ENCODE assay signal across 26 cellular contexts in the genomic region with DNA sequence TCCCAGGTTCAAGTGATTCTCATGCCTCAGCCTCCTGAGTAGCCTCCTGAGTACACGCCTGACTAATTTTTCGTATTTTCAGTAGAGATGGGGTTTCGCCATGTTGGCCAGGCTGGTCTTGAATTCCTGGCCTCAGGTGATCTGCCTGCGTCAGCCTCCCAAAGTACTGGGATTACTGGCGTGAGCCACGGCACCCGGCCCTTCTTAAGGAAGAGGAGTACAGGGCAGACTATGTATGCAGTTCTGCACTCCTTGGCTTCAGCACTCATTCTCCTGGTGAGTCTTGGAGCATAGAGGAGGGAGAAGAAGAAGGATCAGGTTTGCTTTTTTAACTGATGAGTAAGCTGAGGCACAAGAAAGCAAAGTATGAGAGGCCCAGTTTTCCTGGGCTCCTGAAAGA.
"Had no signal": no experiment of that assay in that cellular context is flagged by ENCODE, and none has a peak within 500 bp of the region (broad histone marks: within the 10 kb centered on the region; RNA-seq: fewer than 3 reads in every experiment).

No MANE protein-coding gene starts in this region.

- H3K4me1 Mint-ChIP-seq: activated naive CD8-positive, alpha-beta T cell treated with anti-CD3 and anti-CD28 coated beads for 36 hours; naive thymus-derived CD4-positive, alpha-beta T cell had no signal

- ATAC-seq: left cardiac atrium; naive thymus-derived CD4-positive, alpha-beta T cell; psoas muscle; right cardiac atrium; stimulated activated naive CD8-positive, alpha-beta T cell treated with anti-CD3 and anti-CD28 coated beads, Interleukin-15, Interleukin-2, amounts not matched to agents 100 U/mL and 50 U/mL, for 24 hours had no signal

- H3K27me3 Mint-ChIP-seq: activated naive CD8-positive, alpha-beta T cell treated with anti-CD3 and anti-CD28 coated beads for 36 hours had no signal

- H3K36me3 Mint-ChIP-seq: activated naive CD8-positive, alpha-beta T cell treated with anti-CD3 and anti-CD28 coated beads for 36 hours; mesothelial cell of epicardium; naive thymus-derived CD4-positive, alpha-beta T cell had no signal

- H3K4me1 ChIP-seq: parathyroid adenoma, psoas muscle had no signal

- H3K27ac ChIP-seq: brain microvascular endothelial cell, parathyroid adenoma, psoas muscle, SK-N-MC, thyroid gland, VCaP had no signal

- H3K9me3 Mint-ChIP-seq: activated naive CD4-positive, alpha-beta T cell treated with anti-CD3 and anti-CD28 coated beads for 36 hours; activated naive CD8-positive, alpha-beta T cell treated with anti-CD3 and anti-CD28 coated beads for 36 hours; activated T-helper 1 cell treated with anti-CD3 and anti-CD28 coated beads, Interleukin-12 subunit alpha, Interleukin-12 subunit beta, Interleukin-2, Interleukin-4 antibody, amounts not matched to agents 30 ng/mL and 10 ng/mL and 1 ng/mL, durations not matched to agents 14 hours and 24 hours and 36 hours; endodermal cell; mesothelial cell of epicardium; neural crest cell had no signal

- H3K36me3 ChIP-seq: brain microvascular endothelial cell, thyroid gland had no signal

- H3K27me3 ChIP-seq: brain microvascular endothelial cell, thyroid gland had no signal

- H3K4me3 ChIP-seq: psoas muscle, SK-N-MC, thyroid gland had no signal

- H3K27ac Mint-ChIP-seq: activated naive CD4-positive, alpha-beta T cell treated with anti-CD3 and anti-CD28 coated beads for 36 hours; activated naive CD8-positive, alpha-beta T cell treated with anti-CD3 and anti-CD28 coated beads for 36 hours; activated T-helper 1 cell treated with anti-CD3 and anti-CD28 coated beads, Interleukin-12 subunit alpha, Interleukin-12 subunit beta, Interleukin-2, Interleukin-4 antibody, amounts not matched to agents 30 ng/mL and 10 ng/mL and 1 ng/mL, durations not matched to agents 14 hours and 24 hours and 36 hours; endodermal cell; mesothelial cell of epicardium; naive thymus-derived CD4-positive, alpha-beta T cell had no signal

- H3K4me3 Mint-ChIP-seq: activated naive CD4-positive, alpha-beta T cell treated with anti-CD3 and anti-CD28 coated beads for 36 hours; activated naive CD8-positive, alpha-beta T cell treated with anti-CD3 and anti-CD28 coated beads for 36 hours; activated T-helper 1 cell treated with anti-CD3 and anti-CD28 coated beads, Interleukin-12 subunit alpha, Interleukin-12 subunit beta, Interleukin-2, Interleukin-4 antibody, amounts not matched to agents 30 ng/mL and 10 ng/mL and 1 ng/mL, durations not matched to agents 14 hours and 24 hours and 36 hours; endodermal cell; mesothelial cell of epicardium; naive thymus-derived CD4-positive, alpha-beta T cell; neural crest cell had no signal

- H3K9me3 ChIP-seq: psoas muscle, thyroid gland had no signal

- DNase-seq: activated CD4-positive, alpha-beta T cell treated with anti-CD3 and anti-CD28 coated beads for 4 hours; activated CD4-positive, alpha-beta T cell treated with anti-CD3 and anti-CD28 coated beads, Interleukin-2, amount 50 U/mL, for 48 hours; activated CD8-positive, alpha-beta memory T cell treated with anti-CD3 and anti-CD28 coated beads for 24 hours; activated effector memory CD4-positive, alpha-beta T cell treated with anti-CD3 and anti-CD28 coated beads, Interleukin-2, amount 50 U/mL, for 16 hours; activated naive CD4-positive, alpha-beta T cell treated with anti-CD3 and anti-CD28 coated beads for 36 hours; activated naive CD8-positive, alpha-beta T cell treated with anti-CD3 and anti-CD28 coated beads for 36 hours; activated T-cell treated with anti-CD3 and anti-CD28 coated beads, Interleukin-2, amount 50 U/mL, for 1 hour; brain microvascular endothelial cell; endodermal cell; glutamatergic neuron; islet precursor cell; left cardiac atrium; naive thymus-derived CD4-positive, alpha-beta T cell; nucleus accumbens; psoas muscle; right cardiac atrium; stimulated activated CD4-positive, alpha-beta T cell treated with anti-CD3 and anti-CD28 coated beads, Interleukin-4, amount 100 ng/mL, for 1 hour; stimulated activated naive CD8-positive, alpha-beta T cell treated with anti-CD3 and anti-CD28 coated beads, Interleukin-15, Interleukin-2, amounts not matched to agents 100 U/mL and 50 U/mL, for 24 hours; substantia nigra; thyroid gland had no signal
